9 cellular contexts compared by ENCODE assay signal in genomic region chr7:128035712-128036111, GRCh38. TPM values are rescaled to one million over a fixed set of nuclear protein-coding genes. Genes with fewer than 3 reads are reported as not detected.
DNase-seq lines count a peak whose midpoint lies in the region; ATAC-seq and TF ChIP-seq lines count a peak whose summit lies in the region.
"Had no signal": no experiment of that assay in that cellular context is flagged by ENCODE, and none has a peak within 500 bp of the region (broad histone marks: within the 10 kb centered on the region; RNA-seq: fewer than 3 reads in every experiment).

No MANE protein-coding gene starts in this region.

- no peak overlapping the region for H3K4me3 ChIP-seq in neural progenitor cell
- H3K4me3 ChIP-seq: skin epidermis had no signal

- no peaks in the 10 kb centered on the region for H3K36me3 ChIP-seq in neural progenitor cell

- no peak for ATAC-seq in HG03432 (IDR thresholded peaks at IDR 0.05; ENCODE audit: unreplicated experiment)

- H3K4me1 Mint-ChIP-seq in brain (peaks cover 52% of the 10 kb centered on the region), neural progenitor cell (peaks cover 13% of the 10 kb centered on the region)

- H3K9me3 Mint-ChIP-seq in brain (no peaks in the 10 kb centered on the region), neural progenitor cell (no peaks in the 10 kb centered on the region)

- H3K79me2 ChIP-seq in neural progenitor cell (ENCODE audit: low read depth), result peaks cover under 1% of the 10 kb centered on the region

- H3K9me3 ChIP-seq in neural progenitor cell (ENCODE audit: low read depth), result no peaks in the 10 kb centered on the region

- H4K20me1 ChIP-seq in neural progenitor cell (ENCODE audit: low read depth), result peaks cover 37% of the 10 kb centered on the region

- no peak overlapping the region for H3K27ac ChIP-seq in neural progenitor cell
- H3K27ac ChIP-seq: skin epidermis had no signal

- no peak overlapping the region for H2AFZ ChIP-seq in neural progenitor cell (replicated peaks)

- H3K4me3 Mint-ChIP-seq in brain (peak overlapping the region in 1 of 5 experiments; percentile 3), neural progenitor cell (no peak overlapping the region)

- no peak overlapping the region for H3K4me2 ChIP-seq in neural progenitor cell

- peak; percentile 30 for TF ChIP-seq CTCF in GM10266 (IDR thresholded peaks at IDR 0.05; ENCODE audit: control insufficient read depth, insufficient read depth, low read depth, missing control alignments)
- peak; percentile 62 to 73 for TF ChIP-seq CTCF in brain (conservative IDR thresholded peaks at IDR 0.05)
- TF ChIP-seq CTCF in neural progenitor cell (IDR thresholded peaks at IDR 0.05), result peak; percentile 71

- no peaks in the 10 kb centered on the region for H3K36me3 Mint-ChIP-seq in brain
- H3K36me3 Mint-ChIP-seq in neural progenitor cell, result peaks cover 2% of the 10 kb centered on the region

- H3K4me1 ChIP-seq in neural progenitor cell, result peaks cover 9% of the 10 kb centered on the region

- H3F3A ChIP-seq in neural progenitor cell (ENCODE audit: low read depth), result peaks cover 20% of the 10 kb centered on the region

- H3K27ac Mint-ChIP-seq in brain (peak overlapping the region in 3 of 5 experiments; percentile 6 to 33 (median 25)), neural progenitor cell (no peak overlapping the region)

- peaks cover 17% of the 10 kb centered on the region for H3K27me3 ChIP-seq in neural progenitor cell

- H3K27me3 Mint-ChIP-seq in brain, result peaks cover 11% of the 10 kb centered on the region
- peaks cover under 1% of the 10 kb centered on the region for H3K27me3 Mint-ChIP-seq in neural progenitor cell (ENCODE audit: insufficient read depth, low read depth)

- H3K9ac ChIP-seq in neural progenitor cell, result no peak overlapping the region

- DNase-seq in GM10266 (ENCODE audit: extremely low spot score) (peak; percentile 26), NCI-H1092 (lab: John Stamatoyannopoulos, UW) (peak; percentile 33), neural progenitor cell (ENCODE audit: low spot score) (peak; percentile 65), RKO (ENCODE audit: low spot score) (no peak)
- no peak for DNase-seq in stimulated activated CD4-positive, alpha-beta T cell treated with anti-CD3 and anti-CD28 coated beads, Interleukin-2, amount 100 ng/mL, for 48 hours
- DNase-seq in activated CD4-positive, alpha-beta T cell treated with anti-CD3 and anti-CD28 coated beads, Interleukin-2, amount 50 U/mL, for 4 hours, result no peak

RNA-seq across cellular contexts. Expression of gene LRRC4, which starts 4.5 kb away (rescaled TPM):
- 7.8 TPM for polyA plus RNA-seq in brain (ENCODE audit: insufficient read depth, low read depth, low replicate concordance)
- total RNA-seq in neural progenitor cell (ENCODE audit: low replicate concordance), result 19.8 and 26.9 TPM in 2 replicates

Comparison
In these comparisons a context has a peak if more than half of its experiments do, and no peak if none do; other contexts are left out.
1. DNase-seq: peak in GM10266 (single experiment), NCI-H1092 (single experiment) and neural progenitor cell (single experiment); none in stimulated activated CD4-positive, alpha-beta T cell treated with anti-CD3 and anti-CD28 coated beads, Interleukin-2, amount 100 ng/mL, for 48 hours (0 of 2), RKO (single experiment) and activated CD4-positive, alpha-beta T cell treated with anti-CD3 and anti-CD28 coated beads, Interleukin-2, amount 50 U/mL, for 4 hours (0 of 2).
2. Peak in every context shown above with its lines, with median percentiles within 50 percentile points of each other: CTCF ChIP-seq.